In genomic region chr3:44464509-44464908, GRCh38 we compare ENCODE assay signal across 27 cellular contexts.
"Had no signal": no experiment of that assay in that cellular context is flagged by ENCODE, and none has a peak within 500 bp of the region (broad histone marks: within the 10 kb centered on the region; RNA-seq: fewer than 3 reads in every experiment).

No MANE protein-coding gene starts in this region.

- H3K4me1 ChIP-seq: testis, thyroid gland, tibial artery, tibial nerve, transverse colon, upper lobe of left lung, upper lobe of right lung, uterus had no signal

- DNase-seq: stimulated activated CD4-positive, alpha-beta T cell treated with anti-CD3 and anti-CD28 coated beads, Interleukin-2, amount 100 ng/mL, for 48 hours; stimulated activated CD4-positive, alpha-beta T cell treated with anti-CD3 and anti-CD28 coated beads, Interleukin-4, amount 100 ng/mL, for 1 hour; stimulated activated CD4-positive, alpha-beta T cell treated with anti-CD3 and anti-CD28 coated beads, Interleukin-4, amount 100 ng/mL, for 24 hours; stimulated activated CD4-positive, alpha-beta T cell treated with anti-CD3 and anti-CD28 coated beads, Interleukin-4, amount 100 ng/mL, for 4 hours; stimulated activated CD8-positive, alpha-beta memory T cell treated with anti-CD3 and anti-CD28 coated beads, Interleukin-4, amount 100 ng/mL, for 48 hours; stimulated activated naive B cell treated with anti-CD40 and anti-IgM and Interleukin-4, amounts not matched to agents 10 μg/mL and 1 μg/mL and 100 μg/mL, for 72 hours; stimulated activated naive CD4-positive, alpha-beta T cell; stimulated activated naive CD4-positive, alpha-beta T cell treated with Interleukin-2 at 50 U/mL for 16 hours; stimulated activated naive CD8-positive, alpha-beta T cell treated with anti-CD3 and anti-CD28 coated beads, Interleukin-15, amount 100 ng/mL, for 72 hours; stimulated activated naive CD8-positive, alpha-beta T cell treated with anti-CD3 and anti-CD28 coated beads, Interleukin-15, Interleukin-2, amounts not matched to agents 100 U/mL and 50 U/mL, for 24 hours; stomach; substantia nigra; testis; thyroid gland; tibial artery; transverse colon; upper lobe of left lung; upper lobe of right lung; uterus had no signal

- H3K4me3 Mint-ChIP-seq: stimulated activated effector memory CD8-positive, alpha-beta T cell treated with anti-CD3 and anti-CD28 coated beads, Interleukin-12 subunit alpha, Interleukin-12 subunit beta, amount 100 ng/mL, for 72 hours; stimulated activated memory B cell treated with anti-CD40 and anti-IgM and Interleukin-4, amounts not matched to agents 10 μg/mL and 1 μg/mL and 100 μg/mL, for 72 hours; stimulated activated naive B cell treated with anti-CD40 and anti-IgM and Interleukin-4, amounts not matched to agents 10 μg/mL and 1 μg/mL and 100 μg/mL, for 72 hours; stimulated activated naive CD8-positive, alpha-beta T cell treated with anti-CD3 and anti-CD28 coated beads, Interleukin-15, amount 100 ng/mL, for 72 hours; stimulated activated naive CD8-positive, alpha-beta T cell treated with anti-CD3 and anti-CD28 coated beads, Interleukin-15, Interleukin-2, amounts not matched to agents 100 ng/mL and 50 ng/mL, for 24 hours; type B pancreatic cell had no signal

- H3K9me3 ChIP-seq: suprapubic skin, testis, thyroid gland, upper lobe of right lung had no signal

- H3K27ac Mint-ChIP-seq: stimulated activated effector memory CD8-positive, alpha-beta T cell treated with anti-CD3 and anti-CD28 coated beads, Interleukin-12 subunit alpha, Interleukin-12 subunit beta, amount 100 ng/mL, for 72 hours; stimulated activated memory B cell treated with anti-CD40 and anti-IgM and Interleukin-4, amounts not matched to agents 10 μg/mL and 1 μg/mL and 100 μg/mL, for 72 hours; stimulated activated naive B cell treated with anti-CD40 and anti-IgM and Interleukin-4, amounts not matched to agents 10 μg/mL and 1 μg/mL and 100 μg/mL, for 72 hours; stimulated activated naive CD8-positive, alpha-beta T cell treated with anti-CD3 and anti-CD28 coated beads, Interleukin-15, amount 100 ng/mL, for 72 hours; stimulated activated naive CD8-positive, alpha-beta T cell treated with anti-CD3 and anti-CD28 coated beads, Interleukin-15, Interleukin-2, amounts not matched to agents 100 ng/mL and 50 ng/mL, for 24 hours; type B pancreatic cell had no signal

- H3K36me3 ChIP-seq: thyroid gland, uterus had no signal

- H3K27me3 Mint-ChIP-seq: stimulated activated memory B cell treated with anti-CD40 and anti-IgM and Interleukin-4, amounts not matched to agents 10 μg/mL and 1 μg/mL and 100 μg/mL, for 72 hours; stimulated activated naive B cell treated with anti-CD40 and anti-IgM and Interleukin-4, amounts not matched to agents 10 μg/mL and 1 μg/mL and 100 μg/mL, for 72 hours; stimulated activated naive CD8-positive, alpha-beta T cell treated with anti-CD3 and anti-CD28 coated beads, Interleukin-15, amount 100 ng/mL, for 72 hours; stimulated activated naive CD8-positive, alpha-beta T cell treated with anti-CD3 and anti-CD28 coated beads, Interleukin-15, Interleukin-2, amounts not matched to agents 100 ng/mL and 50 ng/mL, for 24 hours; type B pancreatic cell had no signal

- H3K27ac ChIP-seq: stomach, suprapubic skin, testis, thoracic aorta, thyroid gland, tibial artery, tibial nerve, transverse colon, upper lobe of left lung, upper lobe of right lung, uterus, vagina had no signal

- H3K4me3 ChIP-seq: stomach, suprapubic skin, testis, thoracic aorta, thyroid gland, tibial artery, tibial nerve, transverse colon, upper lobe of left lung, upper lobe of right lung, uterus, vagina had no signal

- H3K27me3 ChIP-seq: stomach, suprapubic skin, testis, thyroid gland, tibial artery, tibial nerve, transverse colon, upper lobe of left lung, upper lobe of right lung, uterus, vagina had no signal

- ATAC-seq: stimulated activated effector memory CD8-positive, alpha-beta T cell treated with anti-CD3 and anti-CD28 coated beads, Interleukin-12 subunit alpha, Interleukin-12 subunit beta, amount 100 ng/mL, for 72 hours; stimulated activated memory B cell treated with anti-CD40 and anti-IgM and Interleukin-4, amounts not matched to agents 10 μg/mL and 1 μg/mL and 100 μg/mL, for 72 hours; stimulated activated naive B cell treated with anti-CD40 and anti-IgM and Interleukin-4, amounts not matched to agents 10 μg/mL and 1 μg/mL and 100 μg/mL, for 72 hours; stimulated activated naive CD8-positive, alpha-beta T cell treated with anti-CD3 and anti-CD28 coated beads, Interleukin-15, amount 100 ng/mL, for 72 hours; stimulated activated naive CD8-positive, alpha-beta T cell treated with anti-CD3 and anti-CD28 coated beads, Interleukin-15, Interleukin-2, amounts not matched to agents 100 U/mL and 50 U/mL, for 24 hours; upper lobe of right lung had no signal

- H3K4me1 Mint-ChIP-seq: stimulated activated memory B cell treated with anti-CD40 and anti-IgM and Interleukin-4, amounts not matched to agents 10 μg/mL and 1 μg/mL and 100 μg/mL, for 72 hours had no signal
